Comparison of ENCODE assay signal across 27 cellular contexts in the genomic region with DNA sequence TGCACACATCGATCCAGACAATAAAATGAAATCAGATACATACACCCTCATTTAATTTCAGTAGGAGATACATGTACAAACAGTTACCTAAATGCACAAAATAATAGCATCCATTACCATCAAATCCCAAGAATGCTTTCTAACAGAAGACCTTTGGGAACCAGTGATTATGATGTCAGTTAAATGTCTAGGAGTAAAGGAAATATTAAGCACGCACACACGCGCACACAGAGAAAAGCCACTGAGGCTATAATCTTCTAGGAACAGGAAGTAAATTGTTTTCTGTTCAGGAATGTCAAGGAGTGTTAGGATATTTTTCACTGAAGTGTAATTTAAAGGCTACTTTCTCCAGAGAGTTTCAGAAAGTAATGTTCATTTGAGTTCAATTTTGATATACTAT.
"Had no signal": no experiment of that assay in that cellular context is flagged by ENCODE, and none has a peak within 500 bp of the region (broad histone marks: within the 10 kb centered on the region; RNA-seq: fewer than 3 reads in every experiment).

No MANE protein-coding gene starts in this region.

- H3K27me3 ChIP-seq: colonic mucosa, dorsolateral prefrontal cortex, esophagus muscularis mucosa, esophagus squamous epithelium, foreskin keratinocyte, gastrocnemius medialis, gastroesophageal sphincter, heart left ventricle, heart right ventricle had no signal

- FAIRE-seq: colon, endometrium, endothelial cell of umbilical vein, frontal cortex had no signal

- H3K36me3 ChIP-seq: colonic mucosa, esophagus muscularis mucosa, esophagus squamous epithelium, gastrocnemius medialis, gastroesophageal sphincter, heart left ventricle, heart right ventricle had no signal

- H3K27ac ChIP-seq: colonic mucosa, coronary artery, dorsolateral prefrontal cortex, epithelial cell of prostate, esophagus muscularis mucosa, esophagus squamous epithelium, foreskin keratinocyte, gastrocnemius medialis, gastroesophageal sphincter, heart left ventricle, heart right ventricle had no signal

- H3K9me3 ChIP-seq: colonic mucosa, esophagus muscularis mucosa, esophagus squamous epithelium, gastrocnemius medialis, gastroesophageal sphincter, heart left ventricle, heart right ventricle had no signal

- H3K4me3 ChIP-seq: colonic mucosa, coronary artery, dorsolateral prefrontal cortex, esophagus muscularis mucosa, esophagus squamous epithelium, gastrocnemius medialis, gastroesophageal sphincter, heart left ventricle, heart right ventricle had no signal

- H3K4me1 ChIP-seq: colonic mucosa, esophagus muscularis mucosa, esophagus squamous epithelium, foreskin keratinocyte, gastrocnemius medialis, gastroesophageal sphincter, heart left ventricle, heart right ventricle had no signal

- DNase-seq: colonic mucosa; cortex of kidney; dermis blood vessel endothelial cell; dorsolateral prefrontal cortex; effector CD4-positive, alpha-beta T cell; effector CD8-positive, alpha-beta T cell; effector memory CD4-positive, alpha-beta T cell; effector memory CD8-positive, alpha-beta T cell; endodermal cell; erythroblast; esophagus squamous epithelium; foreskin fibroblast; foreskin keratinocyte; foreskin melanocyte; gastrocnemius medialis; glutamatergic neuron; head of caudate nucleus; heart left ventricle; heart right ventricle had no signal
